Comparison of ENCODE assay signal across 5 cellular contexts in genomic region chr2:224073676-224074075, GRCh38.
"Had no signal": no experiment of that assay in that cellular context is flagged by ENCODE, and none has a peak within 500 bp of the region (broad histone marks: within the 10 kb centered on the region; RNA-seq: fewer than 3 reads in every experiment).

No MANE protein-coding gene starts in this region.

- DNase-seq: GM23248, GOT3, H7, HCEC 1CT, KBM-7 had no signal

- H3K4me3 ChIP-seq: GM23248 had no signal

- H3K27ac ChIP-seq: GM23248 had no signal

- H3K9ac ChIP-seq: GM23248 had no signal
